ENCODE assay signal across 10 cellular contexts in the genomic region with DNA sequence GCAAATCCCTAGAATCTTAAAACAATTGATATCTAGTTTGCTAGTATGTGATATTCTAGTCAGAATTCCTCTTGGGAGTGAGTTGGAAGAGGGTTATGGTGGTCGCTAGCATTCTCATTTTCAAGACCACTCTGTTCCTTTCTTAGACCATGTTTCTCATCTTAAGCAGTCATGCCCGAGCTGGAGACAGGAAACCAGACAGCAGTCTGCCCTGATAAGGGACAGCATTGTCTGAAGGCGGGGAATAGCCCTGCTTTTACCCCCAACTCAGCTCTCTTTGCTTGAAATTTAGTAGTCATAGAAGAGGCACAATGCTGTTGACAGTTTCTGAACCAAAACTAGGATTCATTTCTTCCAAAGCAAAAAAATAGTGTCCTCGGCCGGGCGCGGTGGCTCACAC. TPM values are rescaled to one million over a fixed set of nuclear protein-coding genes. Genes with fewer than 3 reads are reported as not detected.
A peak's percentile ranks its signal among the peaks of the same experiment; 100 is the strongest.
DNase-seq lines count a peak whose midpoint lies in the region; ATAC-seq and TF ChIP-seq lines count a peak whose summit lies in the region.
"Had no signal": no experiment of that assay in that cellular context is flagged by ENCODE, and none has a peak within 500 bp of the region (broad histone marks: within the 10 kb centered on the region; RNA-seq: fewer than 3 reads in every experiment).

No MANE protein-coding gene starts in this region.

- no peaks in the 10 kb centered on the region for H3K27me3 Mint-ChIP-seq in CD4-positive, alpha-beta T cell
- no peaks in the 10 kb centered on the region for H3K27me3 Mint-ChIP-seq in osteocyte (ENCODE audit: unreplicated experiment)

- H3K27me3 ChIP-seq in CD4-positive, alpha-beta T cell (ENCODE audit: control insufficient read depth, insufficient read depth, low read length) = no peaks in the 10 kb centered on the region
- no peaks in the 10 kb centered on the region for H3K27me3 ChIP-seq in esophagus muscularis mucosa
- H3K27me3 ChIP-seq: SJCRH30 had no signal

- H3K9me3 ChIP-seq in CD4-positive, alpha-beta T cell (ENCODE audit: control insufficient read depth, low read length) = no peaks in the 10 kb centered on the region
- peaks cover 0 to under 1% (median 0%) of the 10 kb centered on the region in 4 donors for H3K9me3 ChIP-seq in esophagus muscularis mucosa
- H3K9me3 ChIP-seq: SJCRH30 had no signal

- no peaks in the 10 kb centered on the region for H3K36me3 ChIP-seq in esophagus muscularis mucosa
- H3K36me3 ChIP-seq: SJCRH30 had no signal

- H3K27ac Mint-ChIP-seq in CD4-positive, alpha-beta T cell = peak overlapping the region; percentile 81
- H3K27ac Mint-ChIP-seq in osteocyte (ENCODE audit: unreplicated experiment) = peak overlapping the region; percentile 99

- peak overlapping the region; percentile 23 for H3K27ac ChIP-seq in CD4-positive, alpha-beta T cell (ENCODE audit: low read depth, low read length)
- H3K27ac ChIP-seq in RWPE1 (peak overlapping the region; percentile 100), esophagus muscularis mucosa (replicated peaks in 1 of 4) (peak overlapping the region; percentile 99 to 100 (median 100))
- H3K27ac ChIP-seq: SJCRH30 had no signal

- WGBS in esophagus muscularis mucosa = 65% methylated on average over 7 of the region's 7 CpGs

- DNase-seq in CD4-positive, alpha-beta T cell = no peak
- DNase-seq in RWPE1 (ENCODE audit: low spot score) (no peak), esophagus muscularis mucosa (ENCODE audit: extremely low spot score) (no peak), osteocyte (ENCODE audit: extremely low spot score, unreplicated experiment) (no peak), NCI-H526 treated with DMSO at 0.1 percent for 48 hours (lab: John Stamatoyannopoulos, UW) (no peak), NCI-H187 treated with DMSO at 0.1 percent for 48 hours (lab: John Stamatoyannopoulos, UW) (no peak)
- DNase-seq: amniotic stem cell, SJCRH30 had no signal

- CTCF ChIA-PET in CD4-positive, alpha-beta T cell (lab: Charles Lee) = interaction anchor here (1.4 kb wide), 1 partner anchor 490 kb away, joined by 4 read pairs; no protein-coding TSS in a partner anchor
- CTCF ChIA-PET in RWPE1 (lab: Yijun Ruan, JAX) = interaction anchor here (0.6 kb wide), 1 partner anchor 439 kb away, joined by 3 read pairs; no protein-coding TSS in a partner anchor

- TF ChIP-seq CTCF in CD4-positive, alpha-beta T cell (IDR thresholded peaks at IDR 0.05) = no peak
- TF ChIP-seq CTCF in RWPE1 (conservative IDR thresholded peaks at IDR 0.05; ENCODE audit: low read depth) (no peak), esophagus muscularis mucosa (IDR thresholded peaks at IDR 0.05) (no peak), osteocyte (IDR thresholded peaks at IDR 0.05) (no peak)

- peaks cover 32% of the 10 kb centered on the region for H3K36me3 Mint-ChIP-seq in CD4-positive, alpha-beta T cell (ENCODE audit: low read depth)
- H3K36me3 Mint-ChIP-seq in osteocyte (ENCODE audit: unreplicated experiment) = no peaks in the 10 kb centered on the region

- POLR2A ChIA-PET in CD4-positive, alpha-beta T cell (lab: Charles Lee) = interaction anchor here (1.2 to 5.3 kb wide), 7 partner anchors 9 to 489 kb away, joined by 3 to 64 read pairs (median 4); no protein-coding TSS in a partner anchor
- POLR2A ChIA-PET in RWPE1 (lab: Yijun Ruan, JAX; ENCODE audit: low non-redundant PET) = no interaction called here

- peaks cover 80% of the 10 kb centered on the region for H3K4me1 Mint-ChIP-seq in CD4-positive, alpha-beta T cell (ENCODE audit: low read depth)
- H3K4me1 Mint-ChIP-seq in osteocyte (ENCODE audit: unreplicated experiment) = peaks cover 81% of the 10 kb centered on the region

- no peak for ATAC-seq in CD4-positive, alpha-beta T cell (ENCODE audit: poor library complexity)
- ATAC-seq in HG02623 (IDR thresholded peaks at IDR 0.05; ENCODE audit: unreplicated experiment) (no peak), GM18511 (IDR thresholded peaks at IDR 0.05; ENCODE audit: unreplicated experiment) (no peak)

- no peaks in the 10 kb centered on the region for H3K9me3 Mint-ChIP-seq in CD4-positive, alpha-beta T cell
- no peaks in the 10 kb centered on the region for H3K9me3 Mint-ChIP-seq in osteocyte (ENCODE audit: unreplicated experiment)

- intact Hi-C loops in CD4-positive, alpha-beta T cell (cut with DNase I, micrococcal nuclease) = loop anchor here in 1 of 2 experiments (5.0 to 10.0 kb wide), 3 partner anchors 62 to 984 kb away; a partner anchor contains a TSS
- intact Hi-C loops in esophagus muscularis mucosa (cut with DNase I) = no loop called here

- peak overlapping the region; percentile 75 for H3K4me3 Mint-ChIP-seq in CD4-positive, alpha-beta T cell
- peak overlapping the region; percentile 29 for H3K4me3 Mint-ChIP-seq in osteocyte (ENCODE audit: unreplicated experiment)

- TF ChIP-seq EP300 in esophagus muscularis mucosa (IDR thresholded peaks at IDR 0.05) = no peak

- H3K4me3 ChIP-seq in esophagus muscularis mucosa = peak overlapping the region in 1 of 4 donors; percentile 25
- H3K4me3 ChIP-seq: SJCRH30 had no signal

- TF ChIP-seq POLR2A in esophagus muscularis mucosa (IDR thresholded peaks at IDR 0.05; ENCODE audit: low read depth) = no peak

- peaks cover 79 to 90% (median 87%) of the 10 kb centered on the region in 4 donors for H3K4me1 ChIP-seq in esophagus muscularis mucosa

RNA-seq across cellular contexts. Expression of a gene that starts 5.2 kb away (rescaled TPM):
- total RNA-seq in CD4-positive, alpha-beta T cell = 100 to 1,000 TPM; 203 to 204 TPM
- total RNA-seq in esophagus muscularis mucosa = 10 to 100 TPM; 30.8 to 50.4 (median 40.4) TPM
- 42.4 and 43.7 TPM in 2 replicates for total RNA-seq in osteocyte

Comparison
In these comparisons a context has a peak if more than half of its experiments do, and no peak if none do; other contexts are left out.
1. H3K27ac ChIP-seq: peak in every context shown above with its lines; median percentile 100 in RWPE1; 100 in esophagus muscularis mucosa; 23 in CD4-positive, alpha-beta T cell.